22 cellular contexts compared by ENCODE assay signal in the genomic region with DNA sequence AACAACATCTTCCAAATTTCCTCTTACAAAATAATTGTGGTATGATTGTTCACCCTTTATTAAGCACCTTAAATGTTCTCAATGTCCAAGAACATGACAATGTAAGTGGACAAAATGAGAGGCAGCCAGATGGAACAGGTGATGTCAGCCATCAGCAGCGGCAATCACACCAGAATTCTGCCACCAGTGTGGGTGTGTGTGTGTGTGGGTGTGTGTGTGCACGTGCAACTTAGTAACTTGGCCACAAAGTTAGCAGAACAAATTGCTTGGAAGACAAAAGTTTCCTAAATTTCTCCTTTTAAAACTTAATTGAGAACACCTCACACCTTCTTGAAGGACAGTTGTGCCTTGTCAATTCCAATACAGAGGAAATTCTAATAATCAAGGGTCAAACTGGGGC. TPM values are rescaled to one million over a fixed set of nuclear protein-coding genes. Genes with fewer than 3 reads are reported as not detected.
A peak's percentile ranks its signal among the peaks of the same experiment; 100 is the strongest.
DNase-seq lines count a peak whose midpoint lies in the region; ATAC-seq, FAIRE-seq and TF ChIP-seq lines count a peak whose summit lies in the region.
"Had no signal": no experiment of that assay in that cellular context is flagged by ENCODE, and none has a peak within 500 bp of the region (broad histone marks: within the 10 kb centered on the region; RNA-seq: fewer than 3 reads in every experiment).

No MANE protein-coding gene starts in this region.

- peaks cover 16% of the 10 kb centered on the region for H3K9me1 ChIP-seq in IMR-90 (ENCODE audit: insufficient read depth, low read length)

- H2BK120ac ChIP-seq in IMR-90 (ENCODE audit: low read depth, low read length) = no peak overlapping the region

- no peak overlapping the region for H4K8ac ChIP-seq in IMR-90 (ENCODE audit: low read depth in 2 of 2, low read length in 2 of 2)

- 0 out of 3 replicates have a peak overlapping the region, but pooled peaks have one; percentile 58 for H2BK15ac ChIP-seq in IMR-90 (ENCODE audit: low read depth, low read length)

- 0 out of 2 replicates have a peak overlapping the region, but pooled peaks have one; percentile 32 for H3K4ac ChIP-seq in IMR-90 (ENCODE audit: low read depth, low read length)

- CTCF ChIA-PET in IMR-90 (lab: Yijun Ruan, JAX) = no interaction called here
- CTCF ChIA-PET in GM12878 (lab: Yijun Ruan, JAX) = no interaction called here

- no peak for TF ChIP-seq EP300 in GM12878 (IDR thresholded peaks at IDR 0.05; ENCODE audit: borderline replicate concordance in 1 of 2, control insufficient read depth in 1 of 2, low read depth in 2 of 2, low read length in 2 of 2)

- POLR2A ChIA-PET in IMR-90 (lab: Charles Lee; ENCODE audit: unreplicated experiment) = no interaction called here
- POLR2A ChIA-PET in GM12878 (lab: Charles Lee) = no interaction called here

- H3K79me2 ChIP-seq in GM12878 (ENCODE audit: control insufficient read depth, insufficient read depth, low read length) = no peaks in the 10 kb centered on the region

- dilution Hi-C loops in IMR-90 (cut with HindIII; ENCODE audit: low sequenced_read_pairs, unreplicated experiment) = no loop called here

- peak overlapping the region; percentile 69 for H2BK20ac ChIP-seq in IMR-90 (ENCODE audit: low read depth, low read length)

- H3K4me2 ChIP-seq in IMR-90 (ENCODE audit: low read depth, low read length) = no peak overlapping the region
- H3K4me2 ChIP-seq in GM12878 (ENCODE audit: control insufficient read depth, insufficient read depth) = no peak overlapping the region
- H3K4me2 ChIP-seq: GM23338 had no signal

- intact Hi-C loops in IMR-90 (cut with micrococcal nuclease) = no loop called here
- intact Hi-C loops in GM12878 (cut with micrococcal nuclease; ENCODE audit: unreplicated experiment) = no loop called here
- intact Hi-C loops in heart left ventricle (cut with DNase I) = no loop called here

- no peaks in the 10 kb centered on the region; the same call in 1 of the 2 replicates for H3K9me3 ChIP-seq in IMR-90 (ENCODE audit: control insufficient read depth, insufficient read depth, low read length)
- H3K9me3 ChIP-seq in GM12878 (replicated peaks; ENCODE audit: control insufficient read depth, insufficient read depth, low read length) = no peaks in the 10 kb centered on the region
- no peaks in the 10 kb centered on the region for H3K9me3 ChIP-seq in heart left ventricle

- H2AK5ac ChIP-seq in IMR-90 (ENCODE audit: low read depth, low read length) = peak overlapping the region; percentile 83

- H3K27me3 ChIP-seq in IMR-90 (ENCODE audit: control insufficient read depth, insufficient read depth, low read length) (no peaks in the 10 kb centered on the region), GM12878 (replicated peaks in 1 of 2; ENCODE audit: control insufficient read depth in 2 of 2, insufficient read depth in 2 of 2, low read length in 1 of 2) (no peaks in the 10 kb centered on the region), heart left ventricle (no peaks in the 10 kb centered on the region)

- no peak overlapping the region for H4K5ac ChIP-seq in IMR-90 (ENCODE audit: low read depth, low read length)

- H3K56ac ChIP-seq in IMR-90 (ENCODE audit: extremely low read depth, insufficient read depth, low read length) = no peak overlapping the region

- H3K79me1 ChIP-seq in IMR-90 (ENCODE audit: low read depth in 1 of 2, low read length in 2 of 2) = no peaks in the 10 kb centered on the region; a peak in 1 of 4 replicates

- DNase-seq in IMR-90 (no peak), GM12878 (ENCODE audit: low read depth, low spot score) (no peak), kidney tubule cell (ENCODE audit: low spot score) (peak; percentile 38), heart left ventricle (no peak)
- no peak for DNase-seq in activated CD8-positive, alpha-beta memory T cell treated with anti-CD3 and anti-CD28 coated beads, Interleukin-2, amount 50 U/mL, for 48 hours
- DNase-seq: 8988T; C1 segment of cervical spinal cord; Calu3; CD4-positive, alpha-beta memory T cell; COR-L47; DMS53; DMS79 treated with DMSO at 0.1 percent for 48 hours; GF-D8; H9; HFFc6 had no signal

- H3K36me3 ChIP-seq in IMR-90 (ENCODE audit: control insufficient read depth, insufficient read depth, low read length) = no peaks in the 10 kb centered on the region
- H3K36me3 ChIP-seq in GM12878 (ENCODE audit: control insufficient read depth in 2 of 2, insufficient read depth in 2 of 2, low read length in 1 of 2) = no peaks in the 10 kb centered on the region
- no peaks in the 10 kb centered on the region for H3K36me3 ChIP-seq in heart left ventricle

- in situ Hi-C loops in IMR-90 (cut with MboI; ENCODE audit: low sequenced_read_pairs) (no loop called here), GM12878 (cut with MboI) (no loop called here)

- H3K4me1 ChIP-seq in IMR-90 (ENCODE audit: control insufficient read depth, insufficient read depth, low read length) (peaks cover 20% of the 10 kb centered on the region), GM12878 (ENCODE audit: control insufficient read depth, insufficient read depth, low read length) (no peaks in the 10 kb centered on the region), heart left ventricle (peaks cover 0 to 11% (median 3%) of the 10 kb centered on the region in 12 donors)

- no peak for TF ChIP-seq RAD21 in IMR-90 (IDR thresholded peaks at IDR 0.05; ENCODE audit: low read length)
- no peak for TF ChIP-seq RAD21 in GM12878 (IDR thresholded peaks at IDR 0.05; ENCODE audit: insufficient read depth, low read depth, low read length)

- TF ChIP-seq CTCF in IMR-90 (conservative IDR thresholded peaks at IDR 0.05; ENCODE audit: low read depth, low read length) = no peak
- TF ChIP-seq CTCF in GM12878 (IDR thresholded peaks at IDR 0.05 in 2 of 3, conservative IDR thresholded peaks at IDR 0.05 in 1 of 3; ENCODE audit: control insufficient read depth in 2 of 3, extremely low read depth in 1 of 3, insufficient read depth in 1 of 3, low read depth in 3 of 3, low read length in 3 of 3) = no peak
- no peak for TF ChIP-seq CTCF in heart left ventricle (IDR thresholded peaks at IDR 0.05)

- H2AFZ ChIP-seq in IMR-90 (replicated peaks; ENCODE audit: low read length, poor library complexity) (no peak overlapping the region), GM12878 (ENCODE audit: control insufficient read depth, low read depth, low read length) (no peak overlapping the region)
- H2AFZ ChIP-seq: GM23338 had no signal

- no peak for ATAC-seq in IMR-90 (ENCODE audit: low read depth)
- ATAC-seq in GM12878 = no peak
- ATAC-seq in HG03039 (IDR thresholded peaks at IDR 0.05; ENCODE audit: unreplicated experiment) = no peak
- ATAC-seq in GM19397 (IDR thresholded peaks at IDR 0.05; ENCODE audit: unreplicated experiment) = no peak
- no peak for ATAC-seq in heart left ventricle
- ATAC-seq: GM23338, HCT116 had no signal

- no TSS peak for BruUV-seq in IMR-90 (replicated peaks; lab: Mats Ljungman, UMichigan)
- no TSS peak for BruUV-seq in GM12878 (replicated peaks; lab: Mats Ljungman, UMichigan)

- no peak for TF ChIP-seq POLR2A in IMR-90 (IDR thresholded peaks at IDR 0.05; ENCODE audit: low read depth, low read length)
- no peak for TF ChIP-seq POLR2A in GM12878 (IDR thresholded peaks at IDR 0.05; ENCODE audit: low read depth, low read length)
- TF ChIP-seq POLR2A in heart left ventricle (IDR thresholded peaks at IDR 0.05) = no peak

- WGBS in IMR-90 (ENCODE audit: extremely low coverage in 2 of 2, insufficient read length in 1 of 2), 2 experiments = no CpG with 5 or more reads among the region's 2 CpGs
- WGBS in GM12878 (ENCODE audit: insufficient coverage, insufficient replicate concordance, low lambda C conversion rate, missing lambda C conversion rate) = 25% methylated on average over 2 of the region's 2 CpGs
- WGBS in heart left ventricle, 4 donors = 73 to 92% (median 83%) methylated on average over 2 of the region's 2 CpGs

- no peak overlapping the region for H3K27ac ChIP-seq in IMR-90 (ENCODE audit: insufficient read depth, low read length)
- no peak overlapping the region for H3K27ac ChIP-seq in GM12878 (ENCODE audit: control insufficient read depth, insufficient read depth)
- no peak overlapping the region for H3K27ac ChIP-seq in heart left ventricle

- H3K4me3 ChIP-seq in IMR-90 (ENCODE audit: insufficient read depth, low read depth, low read length) (no peak overlapping the region), GM12878 (no peak overlapping the region), heart left ventricle (no peak overlapping the region)
- H3K4me3 ChIP-seq: GM23338 had no signal

- H3K18ac ChIP-seq in IMR-90 (ENCODE audit: low read depth, low read length) = no peak overlapping the region

- no peak overlapping the region for H2BK5ac ChIP-seq in IMR-90 (ENCODE audit: low read depth, low read length, poor library complexity, severe bottlenecking)

- 0 out of 2 replicates have a peak overlapping the region, but pooled peaks have one; percentile 13 for H3K14ac ChIP-seq in IMR-90 (replicated peaks; ENCODE audit: low read depth, low read length)

- no peak overlapping the region for H4K91ac ChIP-seq in IMR-90 (ENCODE audit: insufficient read depth, low read depth, low read length)

- no peak overlapping the region for H3K23ac ChIP-seq in IMR-90 (ENCODE audit: low read depth, low read length)

- H2AK9ac ChIP-seq in IMR-90 (replicated peaks; ENCODE audit: low read depth, low read length, poor library complexity) = no peak overlapping the region

- FAIRE-seq in GM12878 (lab: Jason Lieb, UNC) = no peak
- FAIRE-seq: GM12892 had no signal

- no peaks in the 10 kb centered on the region for H4K20me1 ChIP-seq in IMR-90 (ENCODE audit: insufficient read depth, low read length)
- H4K20me1 ChIP-seq in GM12878 (ENCODE audit: control insufficient read depth, insufficient read depth) = no peaks in the 10 kb centered on the region

- H3K9ac ChIP-seq in IMR-90 (ENCODE audit: low read depth, low read length) = no peak overlapping the region
- no peak overlapping the region for H3K9ac ChIP-seq in GM12878 (ENCODE audit: control insufficient read depth, insufficient read depth, low read length)

- SMC1A ChIA-PET in GM12878 (lab: Charles Lee; ENCODE audit: uncharacterized antibody, unreplicated experiment) = interaction anchor here (1.0 kb wide), 1 partner anchor 9 kb away, joined by 3 read pairs; no protein-coding TSS in a partner anchor

- RAD21 ChIA-PET in GM12878 (lab: Charles Lee; ENCODE audit: unreplicated experiment) = no interaction called here

RNA-seq across cellular contexts. Expression of gene LNX1, which starts 18.7 kb away (rescaled TPM):
- total RNA-seq in IMR-90 (2012; rRNA removed) (0.28 and 0.36 TPM in 2 replicates), GM12878 (2014; rRNA removed) (1.4 and 2.2 TPM in 2 replicates), GM12878 (2014; rRNA removed; fragmentation: Illumina TruSeq; extraction: Trizol) (0.92 and 1.0 TPM in 2 replicates), GM12878 (2021) (1.4 and 1.5 TPM in 2 replicates), heart left ventricle (10 to 100 TPM in 2 of 9 donors, 1 to 10 TPM in 7; 3.4 to 15.7 (median 7.1) TPM)
- polyA plus RNA-seq in IMR-90 (2012; rRNA removed) (0.15 and 0.19 TPM in 2 replicates), GM12878 (2011; rRNA removed) (0.53 and 0.81 TPM in 2 replicates), GM12878 (2014; fragmentation: Illumina TruSeq; extraction: Trizol) (1.1 and 1.3 TPM in 2 replicates), GM12878 (2014; fragmentation: Nextera tagmentation; extraction: Ambion mirVana) (1 to 10 TPM in 1 of 2 experiments, under 1 TPM in 1; 0.88 to 1.2 TPM), GM12878 (2014; rRNA removed) (0.53 and 1.1 TPM in 2 replicates), GM12878 (2016; fragmentation: Nextera tagmentation; extraction: Ambion mirVana) (under 1 TPM; 0.72 to 0.79 TPM), heart left ventricle (1 to 10 TPM; 5.4 to 6.7 TPM)
- 0.08 and 0.14 TPM in 2 replicates for polyA plus RNA-seq in IMR-90 (2012; cell fraction: cytosol; rRNA removed)
- 0.48 and 1.6 TPM in 2 replicates for polyA plus RNA-seq in IMR-90 (2012; cell fraction: nucleus; rRNA removed; ENCODE audit: low replicate concordance)
- 1.5 and 1.6 TPM in 2 replicates for total RNA-seq in GM12878 (2013; cell fraction: nucleolus; rRNA removed)
- 0.26 TPM for polyA plus RNA-seq in GM12878 (2011; ENCODE audit: low read depth)
- polyA plus RNA-seq in GM12878 (2011; cell fraction: cytosol; rRNA removed) = 0.76 and 1.0 TPM in 2 replicates
- polyA plus RNA-seq in GM12878 (2011; cell fraction: nucleus; rRNA removed) = 2.3 and 2.7 TPM in 2 replicates
- polyA plus RNA-seq in GM12878 (2012) = 0.30 and 0.73 TPM in 2 replicates
- polyA minus RNA-seq in GM12878 (2011; rRNA and poly(A)+ RNA removed) = 0.98 and 3.6 TPM in 2 replicates
- polyA minus RNA-seq in GM12878 (2011; cell fraction: cytosol; rRNA and poly(A)+ RNA removed) = 1.3 TPM in 1 of 2 replicates, not detected in the other
- polyA minus RNA-seq in GM12878 (2011; cell fraction: nucleus; rRNA and poly(A)+ RNA removed) = 0.73 and 1.1 TPM in 2 replicates
- total RNA-seq: A673; CD4-positive, alpha-beta memory T cell; G401 had no signal
